ENCODE assay signal across 9 cellular contexts in the genomic region with DNA sequence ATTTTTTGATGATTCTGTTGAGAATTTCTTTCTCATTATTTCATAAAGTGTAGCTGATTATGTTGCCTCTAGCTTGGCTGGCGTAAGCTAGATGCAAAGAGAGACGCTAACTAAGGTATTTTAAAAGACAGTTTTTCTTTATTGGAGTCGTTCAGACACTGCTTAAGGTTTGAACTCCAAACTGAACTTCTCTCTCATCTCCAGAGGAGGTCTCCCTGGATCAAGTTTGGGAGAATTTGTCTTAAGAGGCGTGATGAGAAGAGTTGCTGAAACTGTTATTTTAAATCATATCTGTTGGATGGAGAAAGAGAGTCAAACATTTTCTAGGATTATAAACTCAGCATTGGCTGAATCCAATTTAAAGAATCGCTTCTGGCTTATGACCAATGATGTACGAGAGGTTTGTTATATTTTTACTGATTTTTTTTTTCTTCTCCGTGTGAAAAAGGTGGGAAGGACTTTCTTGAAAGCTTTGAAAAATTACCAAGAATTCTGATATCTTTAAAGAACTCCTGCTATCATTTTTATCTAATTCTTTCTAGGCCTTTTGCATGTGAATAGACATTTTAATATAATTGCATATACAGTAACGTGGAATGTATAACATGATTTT. TPM values are rescaled to one million over a fixed set of nuclear protein-coding genes. Genes with fewer than 3 reads are reported as not detected.
A peak's percentile ranks its signal among the peaks of the same experiment; 100 is the strongest.
DNase-seq lines count a peak whose midpoint lies in the region; ATAC-seq, FAIRE-seq and TF ChIP-seq lines count a peak whose summit lies in the region.
"Had no signal": no experiment of that assay in that cellular context is flagged by ENCODE, and none has a peak within 500 bp of the region (broad histone marks: within the 10 kb centered on the region; RNA-seq: fewer than 3 reads in every experiment).

No MANE protein-coding gene starts in this region.

- H3K4me1 Mint-ChIP-seq in astrocyte (ENCODE audit: low read depth, unreplicated experiment), result peaks cover 12% of the 10 kb centered on the region

- H3K36me3 Mint-ChIP-seq in astrocyte (ENCODE audit: low read depth, unreplicated experiment), result peaks cover 16% of the 10 kb centered on the region

- H3K4me2 ChIP-seq in astrocyte (ENCODE audit: low read length), result no peak overlapping the region
- H3K4me2 ChIP-seq: BLaER1 had no signal

- no peak overlapping the region for H3K4me3 Mint-ChIP-seq in astrocyte (ENCODE audit: unreplicated experiment)

- H3K79me2 ChIP-seq in astrocyte (ENCODE audit: insufficient read depth, low read length), result peaks cover 14% of the 10 kb centered on the region

- H3K27me3 ChIP-seq in astrocyte (ENCODE audit: insufficient read depth, low read length), result no peaks in the 10 kb centered on the region
- H3K27me3 ChIP-seq in tibial artery, result no peaks in the 10 kb centered on the region
- H3K27me3 ChIP-seq: BLaER1 had no signal

- peak; percentile 66 for FAIRE-seq in astrocyte (lab: Jason Lieb, UNC)

- TF ChIP-seq CTCF in astrocyte (IDR thresholded peaks at IDR 0.05; ENCODE audit: insufficient read depth, low read depth, low read length) (peak; percentile 73), tibial artery (IDR thresholded peaks at IDR 0.05) (peak; percentile 76 to 77)

- H3K4me1 ChIP-seq in astrocyte (ENCODE audit: insufficient read depth, low read length), result peaks cover 22% of the 10 kb centered on the region
- peaks cover 0 to 30% (median 12%) of the 10 kb centered on the region in 4 donors for H3K4me1 ChIP-seq in tibial artery
- H3K4me1 ChIP-seq: BLaER1 had no signal

- H3K4me3 ChIP-seq in astrocyte (ENCODE audit: insufficient read depth, low read depth, low read length), result no peak overlapping the region
- H3K4me3 ChIP-seq in tibial artery, result no peak overlapping the region
- H3K4me3 ChIP-seq: BLaER1 had no signal

- no peak overlapping the region for H2AFZ ChIP-seq in astrocyte (ENCODE audit: low read depth, low read length)

- intact Hi-C loops in tibial artery (cut with DNase I; ENCODE audit: low total_unique reads), result loop anchor here (5.0 to 10.0 kb wide), 2 partner anchors 130 to 208 kb away; partner anchors contain the start of gene BACH1

- H3K27me3 Mint-ChIP-seq in astrocyte (ENCODE audit: low read depth, unreplicated experiment), result no peaks in the 10 kb centered on the region

- H3K9me3 ChIP-seq in astrocyte (ENCODE audit: insufficient read depth, low read depth, low read length), result no peaks in the 10 kb centered on the region
- H3K9me3 ChIP-seq in tibial artery, result no peaks in the 10 kb centered on the region
- H3K9me3 ChIP-seq: BLaER1 had no signal

- DNase-seq in DMS53 (lab: John Stamatoyannopoulos, UW) (peak; percentile 77), DMS53 treated with DMSO at 0.1 percent for 48 hours (lab: John Stamatoyannopoulos, UW; ENCODE audit: unreplicated experiment) (no peak), NCI-H1694 treated with DMSO at 0.1 percent for 48 hours (lab: John Stamatoyannopoulos, UW) (peak; percentile 25), astrocyte (ENCODE audit: low read depth) (peak; percentile 71), iPS-NIHi11 (ENCODE audit: low spot score) (peak; percentile 20), tibial artery (no peak)

- peak overlapping the region; percentile 79 for H3K9ac ChIP-seq in astrocyte (ENCODE audit: low read length)
- H3K9ac ChIP-seq: BLaER1 had no signal

- ATAC-seq in GM18870 (IDR thresholded peaks at IDR 0.05; ENCODE audit: unreplicated experiment) (no peak), GM19452 (IDR thresholded peaks at IDR 0.05; ENCODE audit: unreplicated experiment) (no peak)

- H3K36me3 ChIP-seq in astrocyte (ENCODE audit: insufficient read depth, low read length), result peaks cover 33% of the 10 kb centered on the region
- no peaks in the 10 kb centered on the region for H3K36me3 ChIP-seq in tibial artery
- H3K36me3 ChIP-seq: BLaER1 had no signal

- H3K9me3 Mint-ChIP-seq in astrocyte (ENCODE audit: unreplicated experiment), result no peaks in the 10 kb centered on the region

- H3K27ac ChIP-seq in astrocyte (ENCODE audit: low read depth, low read length), result peak overlapping the region; percentile 97
- H3K27ac ChIP-seq in tibial artery, result peak overlapping the region; percentile 71 to 84
- H3K27ac ChIP-seq: BLaER1 had no signal

- H3K27ac Mint-ChIP-seq in astrocyte (ENCODE audit: unreplicated experiment), result no peak overlapping the region

- H4K20me1 ChIP-seq in astrocyte (ENCODE audit: insufficient read depth, low read length), result no peaks in the 10 kb centered on the region
- H4K20me1 ChIP-seq: BLaER1 had no signal

RNA-seq across cellular contexts. Expression of gene MAP3K7CL, which starts 34.0 kb away (rescaled TPM):
- 67.3 and 75.2 TPM in 2 replicates for total RNA-seq in astrocyte

Comparison
In these comparisons a context has a peak if more than half of its experiments do, and no peak if none do; other contexts are left out.
1. DNase-seq: peak in DMS53 (single experiment), NCI-H1694 treated with DMSO at 0.1 percent for 48 hours (single experiment), astrocyte (single experiment) and iPS-NIHi11 (single experiment); none in DMS53 treated with DMSO at 0.1 percent for 48 hours (single experiment) and tibial artery (0 of 2).